In the genomic region with DNA sequence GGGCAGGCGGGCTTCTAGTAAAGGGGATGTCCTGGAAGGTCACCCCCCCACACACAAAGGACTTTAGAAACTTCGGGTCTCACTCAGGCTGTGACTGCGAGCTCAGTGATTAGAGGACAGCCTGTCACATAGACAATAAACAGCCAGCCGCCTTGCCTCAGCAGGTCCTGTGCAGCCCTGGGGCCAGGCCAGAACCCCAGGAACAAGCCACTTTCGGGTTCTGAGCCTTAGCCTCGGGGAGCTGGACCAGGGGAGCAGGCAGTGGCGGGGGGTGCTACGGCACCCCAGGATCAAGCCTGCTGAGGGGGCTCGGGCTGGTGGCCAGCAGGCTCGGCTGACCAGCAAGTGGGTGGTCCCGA, we compare ENCODE assay signal across 10 cellular contexts. TPM values are rescaled to one million over a fixed set of nuclear protein-coding genes. Genes with fewer than 3 reads are reported as not detected.
DNase-seq lines count a peak whose midpoint lies in the region; ATAC-seq and TF ChIP-seq lines count a peak whose summit lies in the region.
"Had no signal": no experiment of that assay in that cellular context is flagged by ENCODE, and none has a peak within 500 bp of the region (broad histone marks: within the 10 kb centered on the region; RNA-seq: fewer than 3 reads in every experiment).

No MANE protein-coding gene starts in this region.

- peak overlapping the region; percentile 94 for H3K4me2 ChIP-seq in mesendoderm (ENCODE audit: low read length)

- H3K4ac ChIP-seq in mesendoderm (ENCODE audit: low read depth, low read length): no peak overlapping the region

- H3K27ac ChIP-seq in mesendoderm (ENCODE audit: low read depth, low read length) (no peak overlapping the region), stomach (peak overlapping the region in 3 of 5 donors; percentile 49 to 79 (median 78)), A673 (ENCODE audit: low read depth, low read length, poor library complexity, severe bottlenecking) (no peak overlapping the region)

- H3K18ac ChIP-seq in mesendoderm (ENCODE audit: low read length): peak overlapping the region; percentile 86

- H3K4me3 ChIP-seq in HFF-Myc (replicated peaks; ENCODE audit: low read depth, low read length) (peak overlapping the region; percentile 46), mesendoderm (ENCODE audit: low read length) (peak overlapping the region; percentile 79), stomach (peak overlapping the region; percentile 56 to 76 (median 64)), A673 (ENCODE audit: low read depth, low read length, poor library complexity, severe bottlenecking) (no peak overlapping the region)

- H3K4me3 Mint-ChIP-seq in endothelial cell (ENCODE audit: unreplicated experiment): peak overlapping the region; percentile 23

- no peak for TF ChIP-seq CTCF in HFF-Myc (IDR thresholded peaks at IDR 0.05; ENCODE audit: low read depth, low read length, missing control alignments)
- TF ChIP-seq CTCF in endothelial cell (IDR thresholded peaks at IDR 0.05; ENCODE audit: unreplicated experiment): no peak
- no peak for TF ChIP-seq CTCF in stomach (IDR thresholded peaks at IDR 0.05)
- no peak for TF ChIP-seq CTCF in A673 (conservative IDR thresholded peaks at IDR 0.05; ENCODE audit: low read depth, low read length)

- CTCF ChIA-PET in A673 (lab: Charles Lee): no interaction called here

- no peak for ATAC-seq in GM18502 (IDR thresholded peaks at IDR 0.05; ENCODE audit: poor library complexity, unreplicated experiment)

- H3K27me3 Mint-ChIP-seq in endothelial cell (ENCODE audit: unreplicated experiment): peaks cover 13% of the 10 kb centered on the region

- no peak overlapping the region for H2BK5ac ChIP-seq in mesendoderm (ENCODE audit: low read length)

- no peaks in the 10 kb centered on the region for H3K4me1 ChIP-seq in mesendoderm (ENCODE audit: control insufficient read depth, low read depth, low read length)
- H3K4me1 ChIP-seq in stomach: peaks cover 0 to 25% (median 12%) of the 10 kb centered on the region in 4 donors
- H3K4me1 ChIP-seq in A673 (ENCODE audit: insufficient read depth, low read length, poor library complexity, severe bottlenecking): peaks cover 5% of the 10 kb centered on the region

- peaks cover 19% of the 10 kb centered on the region for H3K36me3 Mint-ChIP-seq in endothelial cell (ENCODE audit: low read depth, unreplicated experiment)

- no peak for DNase-seq in HFF-Myc (ENCODE audit: extremely low read depth, low read depth)
- DNase-seq in endothelial cell (ENCODE audit: low spot score): no peak
- no peak for DNase-seq in mesendoderm
- DNase-seq in stomach: no peak
- DNase-seq in AG20443 (ENCODE audit: low spot score): no peak
- no peak for DNase-seq in A673 (ENCODE audit: low spot score)
- DNase-seq in effector CD8-positive, alpha-beta T cell (lab: John Stamatoyannopoulos, UW): no peak
- DNase-seq: EL had no signal

- TF ChIP-seq POLR2A in stomach (IDR thresholded peaks at IDR 0.05): no peak

- WGBS in mesendoderm (ENCODE audit: extremely low coverage, insufficient coverage, low lambda C conversion rate): no CpG with 5 or more reads among the region's 11 CpGs
- 19 to 41% (median 36%) methylated on average over 9 to 11 of the region's 11 CpGs for WGBS in stomach, 5 donors

- no peak overlapping the region for H4K8ac ChIP-seq in mesendoderm (ENCODE audit: low read depth, low read length)

- H3K9me3 ChIP-seq in stomach (peaks cover 8 to 32% (median 16%) of the 10 kb centered on the region in 4 donors), A673 (ENCODE audit: low read depth, low read length, poor library complexity, severe bottlenecking) (peaks cover 7% of the 10 kb centered on the region)

- peaks cover 12% of the 10 kb centered on the region for H3K79me2 ChIP-seq in mesendoderm (ENCODE audit: control insufficient read depth, insufficient read depth, low read length)

- no peak overlapping the region for H3K27ac Mint-ChIP-seq in endothelial cell (ENCODE audit: unreplicated experiment)

- POLR2A ChIA-PET in A673 (lab: Charles Lee; ENCODE audit: low non-redundant PET): interaction anchor here (0.7 kb wide), 1 partner anchor 12 kb away, joined by 7 read pairs; no protein-coding TSS in a partner anchor

- no peak overlapping the region for H2BK120ac ChIP-seq in mesendoderm (ENCODE audit: low read depth, low read length)

- no peak overlapping the region for H2AK5ac ChIP-seq in mesendoderm (ENCODE audit: low read length)

- H3K56ac ChIP-seq in mesendoderm (ENCODE audit: low read length): peak overlapping the region; percentile 96

- peaks cover 2% of the 10 kb centered on the region for H3K4me1 Mint-ChIP-seq in endothelial cell (ENCODE audit: unreplicated experiment)

- peaks cover 18% of the 10 kb centered on the region for H3K79me1 ChIP-seq in mesendoderm (ENCODE audit: low read length)

- no peak for TF ChIP-seq EP300 in stomach (IDR thresholded peaks at IDR 0.05)

- H2BK15ac ChIP-seq in mesendoderm (replicated peaks; ENCODE audit: low read depth): no peak overlapping the region

- intact Hi-C loops in stomach (cut with DNase I; ENCODE audit: low total_unique reads) (no loop called here), A673 (cut with micrococcal nuclease; ENCODE audit: unreplicated experiment) (no loop called here)

- no peak overlapping the region for H4K5ac ChIP-seq in mesendoderm (ENCODE audit: low read length)

- BruUV-seq in A673 (replicated peaks; lab: Mats Ljungman, UMichigan): no TSS peak

- H3K9ac ChIP-seq in mesendoderm (ENCODE audit: low read length): peak overlapping the region; percentile 92

- H3K23ac ChIP-seq in mesendoderm (ENCODE audit: low read length): peak overlapping the region; percentile 89

- H3K36me3 ChIP-seq in mesendoderm (ENCODE audit: control insufficient read depth, insufficient read depth, low read length): no peaks in the 10 kb centered on the region
- no peaks in the 10 kb centered on the region for H3K36me3 ChIP-seq in stomach
- no peaks in the 10 kb centered on the region for H3K36me3 ChIP-seq in A673 (ENCODE audit: insufficient read depth, low read length, poor library complexity, severe bottlenecking)

- no peaks in the 10 kb centered on the region for H3K9me3 Mint-ChIP-seq in endothelial cell (ENCODE audit: unreplicated experiment)

- H3K27me3 ChIP-seq in mesendoderm (ENCODE audit: insufficient read depth, low read length, poor library complexity) (no peaks in the 10 kb centered on the region), stomach (peaks cover 0 to 49% (median 18%) of the 10 kb centered on the region in 3 donors), A673 (replicated peaks; ENCODE audit: insufficient read depth, low read depth, low read length, poor library complexity) (peaks cover 21% of the 10 kb centered on the region)

RNA-seq across cellular contexts. Expression of gene GAS7, which starts 1.1 kb away (rescaled TPM):
- total RNA-seq in endothelial cell (ENCODE audit: unreplicated experiment) (7.0 TPM), stomach (100 to 1,000 TPM in 1 of 5 donors, 10 to 100 TPM in 4; 24.5 to 185 (median 42.9) TPM), A673 (2021) (2.3 and 2.8 TPM in 2 replicates)
- polyA plus RNA-seq in mesendoderm (2013, experiment 1 of 2): 14.3 TPM
- 14.0 TPM for polyA plus RNA-seq in mesendoderm (2013, experiment 2 of 2)
- polyA plus RNA-seq in stomach: 10 to 100 TPM in 1 of 3 donors, 1 to 10 TPM in 2; 4.1 to 21.2 (median 9.0) TPM
- total RNA-seq: MCF 10A had no signal

Comparison
In these comparisons a context has a peak if more than half of its experiments do, and no peak if none do; other contexts are left out.
1. H3K27ac ChIP-seq: peak in stomach (3 of 5); none in mesendoderm (single experiment) and A673 (single experiment).